2 cellular contexts compared by ENCODE assay signal in genomic region chr2:176454893-176455810, GRCh38.
TF ChIP-seq lines count a peak whose summit lies in the region.

No MANE protein-coding gene starts in this region.

TF ChIP-seq in HCT116, 20 proteins besides CTCF, POLR2A, EP300 and RAD21 (continued from another document):
- no peak for TF ChIP-seq TCF7L2 (IDR thresholded peaks at IDR 0.05; ENCODE audit: borderline replicate concordance, extremely low read depth, insufficient read depth, insufficient read length)
- no peak for TF ChIP-seq EZH2phosphoT487 (IDR thresholded peaks at IDR 0.05; ENCODE audit: borderline replicate concordance)
- no peak for TF ChIP-seq REST (IDR thresholded peaks at IDR 0.05; ENCODE audit: low read depth)
- TF ChIP-seq CEBPB (IDR thresholded peaks at IDR 0.05; ENCODE audit: low read depth): no peak
- TF ChIP-seq, protein P1, sequence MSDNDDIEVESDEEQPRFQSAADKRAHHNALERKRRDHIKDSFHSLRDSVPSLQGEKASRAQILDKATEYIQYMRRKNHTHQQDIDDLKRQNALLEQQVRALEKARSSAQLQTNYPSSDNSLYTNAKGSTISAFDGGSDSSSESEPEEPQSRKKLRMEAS (IDR thresholded peaks at IDR 0.05): no peak
- no peak for TF ChIP-seq ATF3 (IDR thresholded peaks at IDR 0.05)
- no peak for TF ChIP-seq EZH2 (IDR thresholded peaks at IDR 0.05)
- no peak for TF ChIP-seq CBX3 (IDR thresholded peaks at IDR 0.05; ENCODE audit: low read depth)
- no peak for TF ChIP-seq EGR1 (IDR thresholded peaks at IDR 0.05; ENCODE audit: low read depth)
- TF ChIP-seq SRF (IDR thresholded peaks at IDR 0.05; ENCODE audit: low read depth): no peak
- TF ChIP-seq POLR2AphosphoS5 (IDR thresholded peaks at IDR 0.05; ENCODE audit: low read depth, low read length): no peak
- no peak for TF ChIP-seq SIN3A (IDR thresholded peaks at IDR 0.05; ENCODE audit: low read depth)
- TF ChIP-seq FOSL1 (IDR thresholded peaks at IDR 0.05; ENCODE audit: low read depth): no peak
- no peak for TF ChIP-seq ZFX (IDR thresholded peaks at IDR 0.05)
- no peak for TF ChIP-seq SP1 (IDR thresholded peaks at IDR 0.05; ENCODE audit: low read depth)
- TF ChIP-seq, protein P2, sequence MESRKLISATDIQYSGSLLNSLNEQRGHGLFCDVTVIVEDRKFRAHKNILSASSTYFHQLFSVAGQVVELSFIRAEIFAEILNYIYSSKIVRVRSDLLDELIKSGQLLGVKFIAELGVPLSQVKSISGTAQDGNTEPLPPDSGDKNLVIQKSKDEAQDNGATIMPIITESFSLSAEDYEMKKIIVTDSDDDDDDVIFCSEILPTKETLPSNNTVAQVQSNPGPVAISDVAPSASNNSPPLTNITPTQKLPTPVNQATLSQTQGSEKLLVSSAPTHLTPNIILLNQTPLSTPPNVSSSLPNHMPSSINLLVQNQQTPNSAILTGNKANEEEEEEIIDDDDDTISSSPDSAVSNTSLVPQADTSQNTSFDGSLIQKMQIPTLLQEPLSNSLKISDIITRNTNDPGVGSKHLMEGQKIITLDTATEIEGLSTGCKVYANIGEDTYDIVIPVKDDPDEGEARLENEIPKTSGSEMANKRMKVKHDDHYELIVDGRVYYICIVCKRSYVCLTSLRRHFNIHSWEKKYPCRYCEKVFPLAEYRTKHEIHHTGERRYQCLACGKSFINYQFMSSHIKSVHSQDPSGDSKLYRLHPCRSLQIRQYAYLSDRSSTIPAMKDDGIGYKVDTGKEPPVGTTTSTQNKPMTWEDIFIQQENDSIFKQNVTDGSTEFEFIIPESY (IDR thresholded peaks at IDR 0.05; ENCODE audit: extremely low read depth, insufficient replicate concordance, low read length): no peak
- TF ChIP-seq JUND (IDR thresholded peaks at IDR 0.05): no peak

TF ChIP-seq in K562, 482 proteins besides CTCF, POLR2A, EP300 and RAD21 (continued from another document):
- TF ChIP-seq MAFK (IDR thresholded peaks at IDR 0.05; ENCODE audit: low read length) (peak; percentile 23; the same call in 1 of the 2 replicates), JUN (IDR thresholded peaks at IDR 0.05; ENCODE audit: borderline replicate concordance, low read depth, low read length) (0 out of 2 replicates have a peak, but pooled peaks have one; percentile 9), JUN (CRISPR knock-in tag; IDR thresholded peaks at IDR 0.05; ENCODE audit: borderline replicate concordance) (no peak), SMC3 (conservative IDR thresholded peaks at IDR 0.05; ENCODE audit: insufficient read depth, low read depth, low read length) (peak; percentile 85), ERF (CRISPR knock-in tag; IDR thresholded peaks at IDR 0.05) (0 out of 2 replicates have a peak, but pooled peaks have one; percentile 47), NFE2 (IDR thresholded peaks at IDR 0.05; ENCODE audit: low read depth) (peak; percentile 52), CCNT2 (IDR thresholded peaks at IDR 0.05; ENCODE audit: borderline replicate concordance, extremely low read depth, insufficient read length, low read depth, low read length) (no peak), XRCC3 (IDR thresholded peaks at IDR 0.05) (no peak)
- TF ChIP-seq, protein P3, sequence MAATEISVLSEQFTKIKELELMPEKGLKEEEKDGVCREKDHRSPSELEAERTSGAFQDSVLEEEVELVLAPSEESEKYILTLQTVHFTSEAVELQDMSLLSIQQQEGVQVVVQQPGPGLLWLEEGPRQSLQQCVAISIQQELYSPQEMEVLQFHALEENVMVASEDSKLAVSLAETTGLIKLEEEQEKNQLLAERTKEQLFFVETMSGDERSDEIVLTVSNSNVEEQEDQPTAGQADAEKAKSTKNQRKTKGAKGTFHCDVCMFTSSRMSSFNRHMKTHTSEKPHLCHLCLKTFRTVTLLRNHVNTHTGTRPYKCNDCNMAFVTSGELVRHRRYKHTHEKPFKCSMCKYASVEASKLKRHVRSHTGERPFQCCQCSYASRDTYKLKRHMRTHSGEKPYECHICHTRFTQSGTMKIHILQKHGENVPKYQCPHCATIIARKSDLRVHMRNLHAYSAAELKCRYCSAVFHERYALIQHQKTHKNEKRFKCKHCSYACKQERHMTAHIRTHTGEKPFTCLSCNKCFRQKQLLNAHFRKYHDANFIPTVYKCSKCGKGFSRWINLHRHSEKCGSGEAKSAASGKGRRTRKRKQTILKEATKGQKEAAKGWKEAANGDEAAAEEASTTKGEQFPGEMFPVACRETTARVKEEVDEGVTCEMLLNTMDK (IDR thresholded peaks at IDR 0.05; ENCODE audit: borderline replicate concordance, insufficient read depth, low read depth, low read length, poor library complexity, severe bottlenecking): peak; percentile 40
- TF ChIP-seq, protein P4, sequence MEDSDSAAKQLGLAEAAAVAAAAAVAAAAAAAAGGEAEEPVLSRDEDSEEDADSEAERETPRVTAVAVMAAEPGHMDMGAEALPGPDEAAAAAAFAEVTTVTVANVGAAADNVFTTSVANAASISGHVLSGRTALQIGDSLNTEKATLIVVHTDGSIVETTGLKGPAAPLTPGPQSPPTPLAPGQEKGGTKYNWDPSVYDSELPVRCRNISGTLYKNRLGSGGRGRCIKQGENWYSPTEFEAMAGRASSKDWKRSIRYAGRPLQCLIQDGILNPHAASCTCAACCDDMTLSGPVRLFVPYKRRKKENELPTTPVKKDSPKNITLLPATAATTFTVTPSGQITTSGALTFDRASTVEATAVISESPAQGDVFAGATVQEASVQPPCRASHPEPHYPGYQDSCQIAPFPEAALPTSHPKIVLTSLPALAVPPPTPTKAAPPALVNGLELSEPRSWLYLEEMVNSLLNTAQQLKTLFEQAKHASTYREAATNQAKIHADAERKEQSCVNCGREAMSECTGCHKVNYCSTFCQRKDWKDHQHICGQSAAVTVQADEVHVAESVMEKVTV (CRISPR knock-in tag; IDR thresholded peaks at IDR 0.05): peak; percentile 52; the same call in 1 of the 2 replicates
- TF ChIP-seq, protein P5, sequence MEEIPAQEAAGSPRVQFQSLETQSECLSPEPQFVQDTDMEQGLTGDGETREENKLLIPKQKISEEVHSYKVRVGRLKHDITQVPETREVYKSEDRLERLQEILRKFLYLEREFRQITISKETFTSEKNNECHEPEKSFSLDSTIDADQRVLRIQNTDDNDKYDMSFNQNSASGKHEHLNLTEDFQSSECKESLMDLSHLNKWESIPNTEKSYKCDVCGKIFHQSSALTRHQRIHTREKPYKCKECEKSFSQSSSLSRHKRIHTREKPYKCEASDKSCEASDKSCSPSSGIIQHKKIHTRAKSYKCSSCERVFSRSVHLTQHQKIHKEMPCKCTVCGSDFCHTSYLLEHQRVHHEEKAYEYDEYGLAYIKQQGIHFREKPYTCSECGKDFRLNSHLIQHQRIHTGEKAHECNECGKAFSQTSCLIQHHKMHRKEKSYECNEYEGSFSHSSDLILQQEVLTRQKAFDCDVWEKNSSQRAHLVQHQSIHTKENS (CRISPR knock-in tag; IDR thresholded peaks at IDR 0.05): no peak
